In genomic region chr1:3023994-3024393, GRCh38 we compare ENCODE assay signal across 1 cellular context.
TF ChIP-seq lines count a peak whose summit lies in the region.

No MANE protein-coding gene starts in this region.

TF ChIP-seq in K562, 482 proteins besides CTCF, POLR2A, EP300 and RAD21:
- TF ChIP-seq, protein P1, sequence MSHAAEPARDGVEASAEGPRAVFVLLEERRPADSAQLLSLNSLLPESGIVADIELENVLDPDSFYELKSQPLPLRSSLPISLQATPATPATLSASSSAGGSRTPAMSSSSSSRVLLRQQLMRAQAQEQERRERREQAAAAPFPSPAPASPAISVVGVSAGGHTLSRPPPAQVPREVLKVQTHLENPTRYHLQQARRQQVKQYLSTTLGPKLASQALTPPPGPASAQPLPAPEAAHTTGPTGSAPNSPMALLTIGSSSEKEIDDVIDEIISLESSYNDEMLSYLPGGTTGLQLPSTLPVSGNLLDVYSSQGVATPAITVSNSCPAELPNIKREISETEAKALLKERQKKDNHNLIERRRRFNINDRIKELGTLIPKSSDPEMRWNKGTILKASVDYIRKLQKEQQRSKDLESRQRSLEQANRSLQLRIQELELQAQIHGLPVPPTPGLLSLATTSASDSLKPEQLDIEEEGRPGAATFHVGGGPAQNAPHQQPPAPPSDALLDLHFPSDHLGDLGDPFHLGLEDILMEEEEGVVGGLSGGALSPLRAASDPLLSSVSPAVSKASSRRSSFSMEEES (CRISPR knock-in tag; IDR thresholded peaks at IDR 0.05): no peak
- no peak for TF ChIP-seq MYBL2 (IDR thresholded peaks at IDR 0.05; ENCODE audit: low read depth)
- TF ChIP-seq MYBL2 (CRISPR knock-in tag; IDR thresholded peaks at IDR 0.05; ENCODE audit: borderline replicate concordance): no peak
- no peak for TF ChIP-seq GABPA (tag; conservative IDR thresholded peaks at IDR 0.05; ENCODE audit: low read depth)
- TF ChIP-seq ZSCAN29 (IDR thresholded peaks at IDR 0.05): no peak
- TF ChIP-seq NONO (IDR thresholded peaks at IDR 0.05; ENCODE audit: low read depth in 2 of 2, low read length in 1 of 2): no peak
- TF ChIP-seq YY1 (IDR thresholded peaks at IDR 0.05; ENCODE audit: borderline replicate concordance in 1 of 3, control insufficient read depth in 1 of 3, extremely low read depth in 1 of 3, insufficient read depth in 3 of 3, insufficient read length in 1 of 3, insufficient replicate concordance in 2 of 3, low read depth in 1 of 3, low read length in 2 of 3): no peak
- TF ChIP-seq SREBF1 (IDR thresholded peaks at IDR 0.05; ENCODE audit: borderline replicate concordance, low read depth, low read length): no peak
- TF ChIP-seq MED1 (CRISPR knock-in tag; IDR thresholded peaks at IDR 0.05; ENCODE audit: borderline replicate concordance): no peak
- TF ChIP-seq ZNF165 (CRISPR knock-in tag; IDR thresholded peaks at IDR 0.05; ENCODE audit: borderline replicate concordance): no peak
